ENCODE assay signal across 10 cellular contexts in the genomic region with DNA sequence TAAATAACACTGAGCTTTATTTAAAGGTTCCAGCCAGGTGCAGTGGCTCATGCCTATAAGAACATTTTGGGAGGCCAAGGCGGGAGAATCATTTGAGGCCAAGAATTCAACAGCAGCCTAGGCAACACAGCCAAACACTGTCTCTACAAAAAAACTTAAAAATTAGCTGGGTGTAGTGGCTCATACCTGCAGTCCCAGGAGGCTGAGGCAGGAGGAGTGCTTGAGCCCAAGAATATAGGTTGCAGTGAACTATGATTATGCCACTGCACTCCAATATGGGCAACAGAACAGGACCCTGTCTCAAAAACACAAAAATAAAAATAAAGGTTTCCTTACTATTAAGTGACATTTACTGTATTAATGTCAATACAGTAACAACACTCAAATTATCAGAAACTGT. TPM values are rescaled to one million over a fixed set of nuclear protein-coding genes. Genes with fewer than 3 reads are reported as not detected.
DNase-seq lines count a peak whose midpoint lies in the region; ATAC-seq, FAIRE-seq and TF ChIP-seq lines count a peak whose summit lies in the region.
"Had no signal": no experiment of that assay in that cellular context is flagged by ENCODE, and none has a peak within 500 bp of the region (broad histone marks: within the 10 kb centered on the region; RNA-seq: fewer than 3 reads in every experiment).

No MANE protein-coding gene starts in this region.

- TF ChIP-seq POLR2A in H1 (IDR thresholded peaks at IDR 0.05; ENCODE audit: control extremely low read depth in 1 of 2, low read depth in 2 of 2, low read length in 2 of 2) (no peak), testis (IDR thresholded peaks at IDR 0.05) (no peak)

- CTCF ChIA-PET in H1 (lab: Charles Lee; ENCODE audit: partially characterized antibody) = interaction anchor here (0.7 to 1.9 kb wide), 19 partner anchors 11 to 314 kb away, joined by 3 to 9 read pairs (median 3); no protein-coding TSS in a partner anchor

- H2BK120ac ChIP-seq in H1 (replicated peaks; ENCODE audit: low read depth, low read length) = no peak overlapping the region

- H3K4ac ChIP-seq in H1 (replicated peaks; ENCODE audit: insufficient read length, low read depth, low read length) = no peak overlapping the region

- no peak overlapping the region for H2AK5ac ChIP-seq in H1 (ENCODE audit: low read depth, low read length)

- in situ Hi-C loops in GM23248 (cut with MboI) = no loop called here

- no peak overlapping the region for H3K4me2 ChIP-seq in GM23248 (ENCODE audit: unreplicated experiment)
- H3K4me2 ChIP-seq in H1 (ENCODE audit: insufficient read depth in 1 of 2, low read depth in 2 of 2, low read length in 2 of 2) = no peak overlapping the region

- no peaks in the 10 kb centered on the region for H3K9me3 ChIP-seq in BE2C
- no peaks in the 10 kb centered on the region for H3K9me3 ChIP-seq in GM23248 (ENCODE audit: low read depth)
- H3K9me3 ChIP-seq in H1 (ENCODE audit: insufficient read depth in 2 of 2, low read depth in 1 of 2, low read length in 1 of 2) = no peaks in the 10 kb centered on the region
- no peaks in the 10 kb centered on the region for H3K9me3 ChIP-seq in testis
- H3K9me3 ChIP-seq: upper lobe of left lung had no signal

- no peak overlapping the region for H2BK20ac ChIP-seq in H1 (ENCODE audit: low read length)

- H3K23me2 ChIP-seq in H1 (ENCODE audit: low read depth, low read length) = peaks cover 6% of the 10 kb centered on the region

- H3K4me1 Mint-ChIP-seq in T-helper 2 cell treated with Interferon-gamma antibody and Interleukin-4, amounts not matched to agents 5 μg/mL and 100 μg/mL, for 36 hours (ENCODE audit: low read depth) = peaks cover 32% of the 10 kb centered on the region

- TF ChIP-seq EP300 in H1 (IDR thresholded peaks at IDR 0.05; ENCODE audit: borderline replicate concordance in 1 of 2, low read depth in 2 of 2, low read length in 2 of 2) = no peak

- H3K9me3 Mint-ChIP-seq in T-helper 2 cell treated with Interferon-gamma antibody and Interleukin-4, amounts not matched to agents 5 μg/mL and 100 μg/mL, for 36 hours = no peaks in the 10 kb centered on the region

- no peak overlapping the region for H2BK5ac ChIP-seq in H1 (ENCODE audit: low read depth, low read length)

- H3K36me3 ChIP-seq in BE2C = no peaks in the 10 kb centered on the region; the same call in 1 of the 2 replicates
- H3K36me3 ChIP-seq in GM23248 (ENCODE audit: low read depth) = no peaks in the 10 kb centered on the region
- H3K36me3 ChIP-seq in H1 (ENCODE audit: control insufficient read depth in 2 of 4, insufficient read depth in 4 of 4, low read length in 3 of 4) = no peaks in the 10 kb centered on the region
- H3K36me3 ChIP-seq in testis (ENCODE audit: low read depth, missing control alignments) = no peaks in the 10 kb centered on the region
- H3K36me3 ChIP-seq: upper lobe of left lung had no signal

- POLR2A ChIA-PET in H1 (lab: Charles Lee; ENCODE audit: partially characterized antibody) = interaction anchor here (0.8 to 9.3 kb wide), 11 partner anchors 8 to 131 kb away, joined by 3 to 132 read pairs (median 3); a partner anchor contains a TSS

- H4K91ac ChIP-seq in H1 (replicated peaks; ENCODE audit: insufficient read length, low read length) = no peak overlapping the region

- no peak overlapping the region for H3K56ac ChIP-seq in H1 (replicated peaks; ENCODE audit: insufficient read length, low read depth, low read length)

- H3K4me3 ChIP-seq in BE2C (ENCODE audit: low read depth, low read length) = no peak overlapping the region
- no peak overlapping the region for H3K4me3 ChIP-seq in GM23248
- no peak overlapping the region for H3K4me3 ChIP-seq in H1 (ENCODE audit: extremely low read depth in 1 of 4, insufficient read depth in 2 of 4, low read depth in 3 of 4, low read length in 4 of 4)
- no peak overlapping the region for H3K4me3 ChIP-seq in testis
- H3K4me3 ChIP-seq: upper lobe of left lung had no signal

- H2AFZ ChIP-seq in GM23248 (no peak overlapping the region), H1 (ENCODE audit: low read length) (no peak overlapping the region)

- no peaks in the 10 kb centered on the region for H3K79me1 ChIP-seq in H1 (ENCODE audit: low read depth, low read length)

- H3K27me3 Mint-ChIP-seq in T-helper 2 cell treated with Interferon-gamma antibody and Interleukin-4, amounts not matched to agents 5 μg/mL and 100 μg/mL, for 36 hours (ENCODE audit: low read depth) = no peaks in the 10 kb centered on the region

- TF ChIP-seq CTCF in BE2C (IDR thresholded peaks at IDR 0.05; ENCODE audit: low read depth, low read length) (peak; percentile 39), H1 (IDR thresholded peaks at IDR 0.05; ENCODE audit: control extremely low read depth in 1 of 3, insufficient read depth in 1 of 3, low read depth in 1 of 3, low read length in 3 of 3) (peak in 2 of 3 experiments; percentile 20 to 41; a peak in 1 of 4 replicates), testis (IDR thresholded peaks at IDR 0.05) (no peak)

- H3K9ac ChIP-seq in GM23248 (no peak overlapping the region; the same call in 1 of the 2 replicates), H1 (replicated peaks in 1 of 4; ENCODE audit: extremely low read depth in 1 of 4, low read depth in 3 of 4, low read length in 3 of 4) (no peak overlapping the region)

- peaks cover 3% of the 10 kb centered on the region for H3K36me3 Mint-ChIP-seq in T-helper 2 cell treated with Interferon-gamma antibody and Interleukin-4, amounts not matched to agents 5 μg/mL and 100 μg/mL, for 36 hours (ENCODE audit: low read depth)

- H3K23ac ChIP-seq in H1 (ENCODE audit: insufficient read length) = no peak overlapping the region

- H2BK12ac ChIP-seq in H1 (ENCODE audit: low read depth, low read length) = no peak overlapping the region

- TF ChIP-seq RAD21 in H1 (IDR thresholded peaks at IDR 0.05 in 1 of 2, conservative IDR thresholded peaks at IDR 0.05 in 1 of 2; ENCODE audit: low read depth in 2 of 2, low read length in 2 of 2) = peak in 1 of 2 experiments; percentile 18; a peak in 1 of 4 replicates

- no peak for ATAC-seq in HG02840 (IDR thresholded peaks at IDR 0.05; ENCODE audit: low FRiP score, unreplicated experiment)

- H3K18ac ChIP-seq in H1 (ENCODE audit: extremely low read depth, low read length) = no peak overlapping the region

- no peak overlapping the region for H4K8ac ChIP-seq in H1 (ENCODE audit: extremely low read depth, insufficient read depth, low read length)

- no peaks in the 10 kb centered on the region for H3K9me2 ChIP-seq in GM23248 (ENCODE audit: insufficient read depth)

- H3K14ac ChIP-seq in H1 (ENCODE audit: insufficient read length) = no peak overlapping the region

- H3K27ac Mint-ChIP-seq in T-helper 2 cell treated with Interferon-gamma antibody and Interleukin-4, amounts not matched to agents 5 μg/mL and 100 μg/mL, for 36 hours = no peak overlapping the region

- H2BK15ac ChIP-seq in H1 (ENCODE audit: low read length) = no peak overlapping the region

- no peak overlapping the region for H3K27ac ChIP-seq in GM23248
- no peak overlapping the region for H3K27ac ChIP-seq in H1 (ENCODE audit: low read depth, low read length)
- H3K27ac ChIP-seq in testis = no peak overlapping the region
- H3K27ac ChIP-seq: upper lobe of left lung had no signal

- H3K4me1 ChIP-seq in BE2C (no peaks in the 10 kb centered on the region), GM23248 (ENCODE audit: insufficient read depth) (peaks cover 20% of the 10 kb centered on the region), H1 (replicated peaks in 1 of 4; ENCODE audit: control insufficient read depth in 3 of 4, insufficient read depth in 4 of 4, low read length in 3 of 4) (peaks cover 0 to 5% (median 1%) of the 10 kb centered on the region in 4 experiments; a peak in 2 of 7 replicates), testis (no peaks in the 10 kb centered on the region)

- intact Hi-C loops in testis (cut with DNase I; ENCODE audit: low total_unique reads) = no loop called here

- no peak for FAIRE-seq in H1 (lab: Jason Lieb, UNC)

- H3K27me3 ChIP-seq in BE2C (no peaks in the 10 kb centered on the region), GM23248 (replicated peaks; ENCODE audit: insufficient read depth) (no peaks in the 10 kb centered on the region), H1 (replicated peaks in 1 of 4; ENCODE audit: control insufficient read depth in 3 of 4, extremely low read depth in 1 of 4, insufficient read depth in 3 of 4, low read length in 3 of 4) (no peaks in the 10 kb centered on the region), testis (no peaks in the 10 kb centered on the region)
- H3K27me3 ChIP-seq: upper lobe of left lung had no signal

- WGBS in GM23248 (ENCODE audit: low coverage in 1 of 2, low lambda C conversion rate in 2 of 2, missing lambda C conversion rate in 2 of 2), 2 experiments = 90 to 100% methylated on average over 1 of the region's 1 CpG
- WGBS in H1 (ENCODE audit: extremely low coverage in 1 of 2, insufficient coverage in 1 of 2, insufficient read length in 1 of 2, insufficient replicate concordance in 2 of 2, low coverage in 1 of 2, low lambda C conversion rate in 2 of 2, missing lambda C conversion rate in 1 of 2), 2 experiments = 93% methylated on average over 1 of the region's 1 CpG; no CpG with 5 or more reads in 1 of the 2 experiments
- 93 to 100% methylated on average over 1 of the region's 1 CpG for WGBS in testis, 2 donors

- H3F3A ChIP-seq in GM23248 (ENCODE audit: insufficient read depth) = peaks cover 26% of the 10 kb centered on the region

- H4K20me1 ChIP-seq in GM23248 (ENCODE audit: insufficient read depth) (no peaks in the 10 kb centered on the region), H1 (replicated peaks in 1 of 2; ENCODE audit: control insufficient read depth in 1 of 2, insufficient read depth in 2 of 2, low read length in 2 of 2) (no peaks in the 10 kb centered on the region)

- H4K5ac ChIP-seq in H1 (ENCODE audit: insufficient read length, low read depth, low read length) = no peak overlapping the region

- DNase-seq in BE2C (no peak), GM23248 (peak; percentile 42), H1 (ENCODE audit: low read depth in 1 of 2, low spot score in 2 of 2) (no peak), testis (no peak), retina (no peak), NCI-H187 treated with DMSO at 0.1 percent for 48 hours (lab: John Stamatoyannopoulos, UW) (no peak)
- peak; percentile 11 for DNase-seq in T-helper 2 cell treated with Interferon-gamma antibody and Interleukin-4, amounts not matched to agents 5 μg/mL and 100 μg/mL, for 36 hours (ENCODE audit: low spot score)
- DNase-seq: upper lobe of left lung had no signal

- H3K79me2 ChIP-seq in GM23248 (ENCODE audit: insufficient read depth) (peaks cover 66% of the 10 kb centered on the region), H1 (ENCODE audit: control insufficient read depth in 1 of 2, insufficient read depth in 2 of 2, low read length in 2 of 2) (peaks cover 0 to 7% of the 10 kb centered on the region in 2 experiments; a peak in 2 of 4 replicates)

- peak overlapping the region; percentile 98 for H3K4me3 Mint-ChIP-seq in T-helper 2 cell treated with Interferon-gamma antibody and Interleukin-4, amounts not matched to agents 5 μg/mL and 100 μg/mL, for 36 hours

RNA-seq across cellular contexts. Expression of a gene that starts 2.1 kb away (rescaled TPM):
- polyA plus RNA-seq in BE2C (2012; ENCODE audit: insufficient read depth, insufficient read length, low read depth) = 17.4 TPM
- total RNA-seq in GM23248 (2014; rRNA removed; shearing (Covaris generic)) = 18.4 and 49.7 TPM in 2 replicates
- 45.0 and 45.6 TPM in 2 replicates for polyA plus RNA-seq in GM23248 (2016; fragmentation: Nextera tagmentation; extraction: Ambion mirVana)
- total RNA-seq in H1 (2021; fragmentation: NEBNext Ultra II Directional; extraction: Animal tissue kit (Norgen Biotek cat#: 25700)) = 23.7 and 27.2 TPM in 2 replicates
- 16.3 and 25.1 TPM in 2 replicates for polyA plus RNA-seq in H1 (2011; rRNA removed)
- 38.3 TPM for polyA plus RNA-seq in H1 (2011; cell fraction: cytosol; rRNA removed)
- 24.6 TPM for polyA plus RNA-seq in H1 (2011; cell fraction: nucleus; rRNA removed)
- polyA plus RNA-seq in H1 (2012, experiment 1 of 2) = 28.9 to 34.3 TPM (median 31.1 TPM) in 4 replicates
- 11.9 TPM for polyA plus RNA-seq in H1 (2012, experiment 2 of 2)
- polyA plus RNA-seq in H1 (2013, experiment 1 of 2) = 35.1 TPM
- polyA plus RNA-seq in H1 (2013, experiment 2 of 2) = 37.7 TPM
- polyA minus RNA-seq in H1 (2011; rRNA and poly(A)+ RNA removed) = 17.3 and 17.4 TPM in 2 replicates
- 8.3 TPM for polyA minus RNA-seq in H1 (2011; cell fraction: cytosol; rRNA and poly(A)+ RNA removed)
- polyA minus RNA-seq in H1 (2011; cell fraction: nucleus; rRNA and poly(A)+ RNA removed) = 6.3 TPM
- total RNA-seq in testis = 10 to 100 TPM; 25.7 to 37.3 TPM
- polyA plus RNA-seq in testis (ENCODE audit: insufficient read depth, low read depth, low replicate concordance) = 41.1 TPM

RNA-seq across cellular contexts. Expression of a gene that starts 7.6 kb away (rescaled TPM):
- polyA plus RNA-seq in BE2C (2012; ENCODE audit: insufficient read depth, insufficient read length, low read depth) = not detected
- not detected in 2 replicates for total RNA-seq in GM23248 (2014; rRNA removed; shearing (Covaris generic))
- not detected in 2 replicates for polyA plus RNA-seq in GM23248 (2016; fragmentation: Nextera tagmentation; extraction: Ambion mirVana)
- not detected in 2 replicates for total RNA-seq in H1 (2021; fragmentation: NEBNext Ultra II Directional; extraction: Animal tissue kit (Norgen Biotek cat#: 25700))
- polyA plus RNA-seq in H1 (2011; rRNA removed) = not detected in 2 replicates
- not detected for polyA plus RNA-seq in H1 (2011; cell fraction: cytosol; rRNA removed)
- not detected for polyA plus RNA-seq in H1 (2011; cell fraction: nucleus; rRNA removed)
- polyA plus RNA-seq in H1 (2012, experiment 1 of 2) = not detected in 4 replicates
- not detected for polyA plus RNA-seq in H1 (2012, experiment 2 of 2)
- not detected for polyA plus RNA-seq in H1 (2013, experiment 1 of 2)
- not detected for polyA plus RNA-seq in H1 (2013, experiment 2 of 2)
- polyA minus RNA-seq in H1 (2011; rRNA and poly(A)+ RNA removed) = not detected in 2 replicates
- not detected for polyA minus RNA-seq in H1 (2011; cell fraction: cytosol; rRNA and poly(A)+ RNA removed)
- polyA minus RNA-seq in H1 (2011; cell fraction: nucleus; rRNA and poly(A)+ RNA removed) = not detected
- total RNA-seq in testis = not detected
- not detected for polyA plus RNA-seq in testis (ENCODE audit: insufficient read depth, low read depth, low replicate concordance)
- total RNA-seq: activated CD8-positive, alpha-beta memory T cell treated with anti-CD3 and anti-CD28 coated beads for 36 hours; upper lobe of left lung had no signal

RNA-seq across cellular contexts. Expression of a gene that starts 27.8 kb away (rescaled TPM):
- 8.3 TPM for polyA plus RNA-seq in BE2C (2012; ENCODE audit: insufficient read depth, insufficient read length, low read depth)
- total RNA-seq in GM23248 (2014; rRNA removed; shearing (Covaris generic)) = 6.9 and 8.1 TPM in 2 replicates
- 8.2 and 9.0 TPM in 2 replicates for polyA plus RNA-seq in GM23248 (2016; fragmentation: Nextera tagmentation; extraction: Ambion mirVana)
- 26.2 and 28.1 TPM in 2 replicates for total RNA-seq in H1 (2021; fragmentation: NEBNext Ultra II Directional; extraction: Animal tissue kit (Norgen Biotek cat#: 25700))
- polyA plus RNA-seq in H1 (2011; rRNA removed) = 10.9 and 13.3 TPM in 2 replicates
- polyA plus RNA-seq in H1 (2011; cell fraction: cytosol; rRNA removed) = 12.0 TPM
- 12.3 TPM for polyA plus RNA-seq in H1 (2011; cell fraction: nucleus; rRNA removed)
- polyA plus RNA-seq in H1 (2012, experiment 1 of 2) = 16.2 to 18.6 TPM (median 17.5 TPM) in 4 replicates
- polyA plus RNA-seq in H1 (2012, experiment 2 of 2) = 5.4 TPM
- polyA plus RNA-seq in H1 (2013, experiment 1 of 2) = 12.8 TPM
- 12.9 TPM for polyA plus RNA-seq in H1 (2013, experiment 2 of 2)
- 30.7 and 36.4 TPM in 2 replicates for polyA minus RNA-seq in H1 (2011; rRNA and poly(A)+ RNA removed)
- polyA minus RNA-seq in H1 (2011; cell fraction: cytosol; rRNA and poly(A)+ RNA removed) = 10.3 TPM
- polyA minus RNA-seq in H1 (2011; cell fraction: nucleus; rRNA and poly(A)+ RNA removed) = 8.9 TPM
- 10 to 100 TPM; 16.6 to 17.2 TPM for total RNA-seq in testis
- polyA plus RNA-seq in testis (ENCODE audit: insufficient read depth, low read depth, low replicate concordance) = 12.6 TPM

RNA-seq across cellular contexts. Expression of a gene that starts 48.7 kb away (rescaled TPM):
- 0.91 TPM for polyA plus RNA-seq in BE2C (2012; ENCODE audit: insufficient read depth, insufficient read length, low read depth)
- 2.5 and 6.1 TPM in 2 replicates for total RNA-seq in GM23248 (2014; rRNA removed; shearing (Covaris generic))
- polyA plus RNA-seq in GM23248 (2016; fragmentation: Nextera tagmentation; extraction: Ambion mirVana) = 1.9 and 2.4 TPM in 2 replicates
- 12.5 and 13.6 TPM in 2 replicates for total RNA-seq in H1 (2021; fragmentation: NEBNext Ultra II Directional; extraction: Animal tissue kit (Norgen Biotek cat#: 25700))
- polyA plus RNA-seq in H1 (2011; rRNA removed) = 15.1 and 16.6 TPM in 2 replicates
- polyA plus RNA-seq in H1 (2011; cell fraction: cytosol; rRNA removed) = 15.0 TPM
- polyA plus RNA-seq in H1 (2011; cell fraction: nucleus; rRNA removed) = 8.6 TPM
- polyA plus RNA-seq in H1 (2012, experiment 1 of 2) = 12.0 to 13.1 TPM (median 12.5 TPM) in 4 replicates
- 15.1 TPM for polyA plus RNA-seq in H1 (2012, experiment 2 of 2)
- polyA plus RNA-seq in H1 (2013, experiment 1 of 2) = 9.2 TPM
- polyA plus RNA-seq in H1 (2013, experiment 2 of 2) = 9.3 TPM
- 8.8 and 9.0 TPM in 2 replicates for polyA minus RNA-seq in H1 (2011; rRNA and poly(A)+ RNA removed)
- polyA minus RNA-seq in H1 (2011; cell fraction: cytosol; rRNA and poly(A)+ RNA removed) = 11.0 TPM
- 6.0 TPM for polyA minus RNA-seq in H1 (2011; cell fraction: nucleus; rRNA and poly(A)+ RNA removed)
- 1 to 10 TPM; 1.8 to 5.4 TPM for total RNA-seq in testis
- 4.6 TPM for polyA plus RNA-seq in testis (ENCODE audit: insufficient read depth, low read depth, low replicate concordance)
- total RNA-seq: activated CD8-positive, alpha-beta memory T cell treated with anti-CD3 and anti-CD28 coated beads for 36 hours had no signal

Comparison
In these comparisons a context has a peak if more than half of its experiments do, and no peak if none do; other contexts are left out.
1. DNase-seq: peak in GM23248 (single experiment) and T-helper 2 cell treated with Interferon-gamma antibody and Interleukin-4, amounts not matched to agents 5 μg/mL and 100 μg/mL, for 36 hours (single experiment); none in BE2C (single experiment), H1 (0 of 2), testis (single experiment), retina (single experiment) and NCI-H187 treated with DMSO at 0.1 percent for 48 hours (single experiment).
2. CTCF ChIP-seq: peak in BE2C (single experiment) and H1 (2 of 3); none in testis (0 of 3).